ENCODE assay signal across 22 cellular contexts in the genomic region with DNA sequence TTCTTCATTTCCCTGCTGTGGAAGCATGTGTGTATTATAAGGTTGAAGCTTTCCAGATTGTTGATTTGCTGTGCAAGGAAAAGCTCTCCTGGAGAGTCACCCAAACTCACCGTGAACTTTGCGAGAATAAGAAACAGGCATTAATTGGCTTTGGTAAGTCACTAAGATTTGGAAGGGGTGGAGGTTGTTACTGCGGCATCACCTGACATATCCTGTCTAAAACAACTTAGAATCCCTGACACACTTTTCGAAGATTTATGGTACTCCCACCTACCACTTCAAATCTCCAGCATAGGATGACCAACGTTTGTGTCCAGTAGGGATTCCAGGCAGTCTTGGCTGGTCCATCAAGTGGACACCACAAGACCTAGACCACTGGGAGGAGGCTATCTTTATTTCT.
DNase-seq lines count a peak whose midpoint lies in the region; ATAC-seq, FAIRE-seq and TF ChIP-seq lines count a peak whose summit lies in the region.
"Had no signal": no experiment of that assay in that cellular context is flagged by ENCODE, and none has a peak within 500 bp of the region (broad histone marks: within the 10 kb centered on the region; RNA-seq: fewer than 3 reads in every experiment).

No MANE protein-coding gene starts in this region.

- no peak for ATAC-seq in HepG2
- no peak for ATAC-seq in right lobe of liver
- ATAC-seq: CD8-positive, alpha-beta T cell; GM12878 had no signal

- H3F3A ChIP-seq in neural cell (ENCODE audit: insufficient read depth, low read length, poor library complexity, severe bottlenecking) (peaks cover 4% of the 10 kb centered on the region), SK-N-SH (replicated peaks; ENCODE audit: insufficient read depth) (no peaks in the 10 kb centered on the region)

- H4K20me1 ChIP-seq in HepG2 (ENCODE audit: insufficient read depth, low read length) (no peaks in the 10 kb centered on the region), OCI-LY7 (ENCODE audit: insufficient read depth, low read length) (no peaks in the 10 kb centered on the region), neural cell (ENCODE audit: insufficient read depth) (no peaks in the 10 kb centered on the region), SK-N-SH (ENCODE audit: insufficient read depth) (no peaks in the 10 kb centered on the region)
- H4K20me1 ChIP-seq: BLaER1 treated with 17β-estradiol and CSF1 and Interleukin-3, amounts not matched to agents 10 nM and 100 nM had no signal

- H3K27me3 ChIP-seq in HepG2 (ENCODE audit: control insufficient read depth in 1 of 2, insufficient read depth in 2 of 2, low read length in 2 of 2) (no peaks in the 10 kb centered on the region; a peak in 2 of 5 replicates), right lobe of liver (no peaks in the 10 kb centered on the region), bronchial epithelial cell (ENCODE audit: control insufficient read depth, insufficient read depth, low read length) (no peaks in the 10 kb centered on the region), neural cell (ENCODE audit: insufficient read depth, low read depth, low read length) (no peaks in the 10 kb centered on the region), tibial artery (no peaks in the 10 kb centered on the region), SK-N-SH (ENCODE audit: insufficient read depth) (no peaks in the 10 kb centered on the region)
- H3K27me3 ChIP-seq: BLaER1 treated with 17β-estradiol and CSF1 and Interleukin-3, amounts not matched to agents 10 nM and 100 nM had no signal

- in situ Hi-C loops in HepG2 (cut with HindIII; ENCODE audit: extremely low pct_ligation_motif_present, low pct_unique_long_range_greater_than_20kb): no loop called here

- no peak overlapping the region for H2AFZ ChIP-seq in HepG2 (ENCODE audit: low read length)
- H2AFZ ChIP-seq in OCI-LY7 (ENCODE audit: low read length): peak overlapping the region; percentile 36; the same call in 1 of the 2 replicates
- H2AFZ ChIP-seq in neural cell (ENCODE audit: low read depth, low read length): no peak overlapping the region
- no peak overlapping the region for H2AFZ ChIP-seq in SK-N-SH (ENCODE audit: low read depth)

- CTCF ChIA-PET in HepG2 (lab: Yijun Ruan, JAX; ENCODE audit: low intra/inter-chr PET ratio, low total read pairs): no interaction called here
- CTCF ChIA-PET in OCI-LY7 (lab: Charles Lee; ENCODE audit: unreplicated experiment): no interaction called here
- CTCF ChIA-PET in SK-N-SH (lab: Yijun Ruan, JAX): no interaction called here

- TF ChIP-seq CTCF in HepG2 (CRISPR knock-in tag; IDR thresholded peaks at IDR 0.05) (no peak), right lobe of liver (IDR thresholded peaks at IDR 0.05) (no peak), OCI-LY7 (conservative IDR thresholded peaks at IDR 0.05; ENCODE audit: low read length) (no peak), bronchial epithelial cell (IDR thresholded peaks at IDR 0.05; ENCODE audit: insufficient read depth, low read length, severe bottlenecking) (no peak), neural cell (IDR thresholded peaks at IDR 0.05; ENCODE audit: poor library complexity, severe bottlenecking) (no peak), kidney (IDR thresholded peaks at IDR 0.05; ENCODE audit: borderline replicate concordance, extremely low read depth, insufficient read depth) (no peak), tibial artery (IDR thresholded peaks at IDR 0.05) (no peak), SK-N-SH (IDR thresholded peaks at IDR 0.05) (no peak)

- H3K27ac ChIP-seq in HepG2 (ENCODE audit: extremely low read length, insufficient read depth, low read length) (no peak overlapping the region), right lobe of liver (no peak overlapping the region), OCI-LY7 (ENCODE audit: low read depth, low read length, poor library complexity, severe bottlenecking) (no peak overlapping the region), neural cell (ENCODE audit: low read length) (peak overlapping the region; percentile 86), kidney (ENCODE audit: low read depth in 2 of 2, low read length in 2 of 2) (no peak overlapping the region), tibial artery (no peak overlapping the region), SK-N-SH (ENCODE audit: low read depth in 2 of 2, low read length in 1 of 2) (no peak overlapping the region)
- H3K27ac ChIP-seq: 22Rv1; A549; BLaER1 treated with 17β-estradiol and CSF1 and Interleukin-3, amounts not matched to agents 10 nM and 100 nM; C4-2B had no signal

- TF ChIP-seq RAD21 in HepG2 (CRISPR knock-in tag; IDR thresholded peaks at IDR 0.05) (no peak), neural cell (conservative IDR thresholded peaks at IDR 0.05) (no peak), SK-N-SH (IDR thresholded peaks at IDR 0.05; ENCODE audit: low read length) (no peak)

- TF ChIP-seq POLR2A in HepG2 (IDR thresholded peaks at IDR 0.05; ENCODE audit: insufficient read depth in 1 of 2, low read depth in 2 of 2, low read length in 2 of 2) (no peak), right lobe of liver (IDR thresholded peaks at IDR 0.05) (no peak)

- no peak overlapping the region for H3K4me3 ChIP-seq in HepG2 (replicated peaks in 1 of 3; ENCODE audit: insufficient read depth in 1 of 3, low read depth in 2 of 3, low read length in 3 of 3)
- H3K4me3 ChIP-seq in right lobe of liver: no peak overlapping the region
- H3K4me3 ChIP-seq in OCI-LY7 (ENCODE audit: low read depth, low read length, poor library complexity, severe bottlenecking): no peak overlapping the region
- no peak overlapping the region for H3K4me3 ChIP-seq in bronchial epithelial cell (ENCODE audit: low read depth, low read length)
- no peak overlapping the region for H3K4me3 ChIP-seq in neural cell (ENCODE audit: low read length)
- no peak overlapping the region for H3K4me3 ChIP-seq in kidney (ENCODE audit: low read length in 2 of 2)
- no peak overlapping the region for H3K4me3 ChIP-seq in tibial artery
- H3K4me3 ChIP-seq in SK-N-SH (ENCODE audit: low read depth in 2 of 2, low read length in 1 of 2): no peak overlapping the region
- H3K4me3 ChIP-seq: A549; BLaER1 treated with 17β-estradiol and CSF1 and Interleukin-3, amounts not matched to agents 10 nM and 100 nM; GM12878 had no signal

- DNase-seq in HepG2 (ENCODE audit: low spot score) (no peak), right lobe of liver (no peak), OCI-LY7 (ENCODE audit: low spot score) (no peak), bronchial epithelial cell (ENCODE audit: low read depth) (no peak), kidney (no peak), tibial artery (no peak), SK-N-SH (no peak)
- DNase-seq: AML-193; Calu3; CD4-positive, alpha-beta T cell; CD8-positive, alpha-beta T cell; GDM1 had no signal

- H3K9me3 ChIP-seq in HepG2 (ENCODE audit: low read length) (no peaks in the 10 kb centered on the region), right lobe of liver (no peaks in the 10 kb centered on the region), OCI-LY7 (ENCODE audit: low read length) (peaks cover 10% of the 10 kb centered on the region), neural cell (ENCODE audit: low read length) (no peaks in the 10 kb centered on the region), kidney (ENCODE audit: control insufficient read depth in 1 of 2, low read length in 2 of 2) (peaks cover 0 to 5% of the 10 kb centered on the region in 2 donors), tibial artery (no peaks in the 10 kb centered on the region), SK-N-SH (no peaks in the 10 kb centered on the region)
- H3K9me3 ChIP-seq: Caco-2 had no signal

- intact Hi-C loops in HepG2 (cut with micrococcal nuclease; ENCODE audit: unreplicated experiment) (no loop called here), right lobe of liver (cut with DNase I) (no loop called here), OCI-LY7 (cut with micrococcal nuclease; ENCODE audit: unreplicated experiment) (no loop called here), kidney (cut with DNase I) (no loop called here), tibial artery (cut with DNase I; ENCODE audit: low total_unique reads) (no loop called here)

- H3K9me2 ChIP-seq in OCI-LY7 (ENCODE audit: insufficient read depth, low read length): no peaks in the 10 kb centered on the region
- H3K9me2 ChIP-seq in neural cell (ENCODE audit: insufficient read depth, low read length): no peaks in the 10 kb centered on the region
- H3K9me2 ChIP-seq in SK-N-SH: no peaks in the 10 kb centered on the region

- 43% methylated on average over 5 of the region's 5 CpGs for WGBS in HepG2 (ENCODE audit: low lambda C conversion rate)
- WGBS in right lobe of liver (ENCODE audit: insufficient coverage, low coverage, low lambda C conversion rate, missing lambda C conversion rate): 57% methylated on average over 5 of the region's 5 CpGs
- WGBS in SK-N-SH (ENCODE audit: low lambda C conversion rate): 67% methylated on average over 5 of the region's 5 CpGs

- H3K4me1 ChIP-seq in HepG2 (ENCODE audit: insufficient read depth, low read length) (no peaks in the 10 kb centered on the region), right lobe of liver (no peaks in the 10 kb centered on the region), OCI-LY7 (ENCODE audit: insufficient read depth, low read length, poor library complexity, severe bottlenecking) (peaks cover 6% of the 10 kb centered on the region), kidney (ENCODE audit: control insufficient read depth in 1 of 2, insufficient read depth in 1 of 2, low read depth in 1 of 2, low read length in 2 of 2) (no peaks in the 10 kb centered on the region), tibial artery (no peaks in the 10 kb centered on the region), SK-N-SH (ENCODE audit: control insufficient read depth in 1 of 2, insufficient read depth in 2 of 2, low read depth in 1 of 2, low read length in 1 of 2) (peaks cover 0 to 10% of the 10 kb centered on the region in 2 experiments; a peak in 2 of 4 replicates)
- H3K4me1 ChIP-seq: Caco-2 had no signal

- no peak for FAIRE-seq in HepG2 (lab: Jason Lieb, UNC)
- FAIRE-seq in bronchial epithelial cell (lab: Jason Lieb, UNC): peak; percentile 18
- FAIRE-seq in kidney (lab: Jason Lieb, UNC): no peak
- FAIRE-seq: A549, D721Med, GM12878, GM12892, GM18507 had no signal

- no peaks in the 10 kb centered on the region for H3K36me3 ChIP-seq in HepG2 (replicated peaks in 1 of 2; ENCODE audit: control insufficient read depth in 1 of 2, insufficient read depth in 2 of 2, low read length in 2 of 2)
- H3K36me3 ChIP-seq in right lobe of liver: no peaks in the 10 kb centered on the region
- no peaks in the 10 kb centered on the region for H3K36me3 ChIP-seq in OCI-LY7 (ENCODE audit: insufficient read depth, low read length)
- H3K36me3 ChIP-seq in bronchial epithelial cell (ENCODE audit: control insufficient read depth, insufficient read depth, low read length): no peaks in the 10 kb centered on the region
- H3K36me3 ChIP-seq in neural cell (ENCODE audit: insufficient read depth, low read length): no peaks in the 10 kb centered on the region
- H3K36me3 ChIP-seq in kidney (ENCODE audit: control insufficient read depth in 1 of 2, insufficient read depth in 2 of 2, low read length in 2 of 2): no peaks in the 10 kb centered on the region
- no peaks in the 10 kb centered on the region for H3K36me3 ChIP-seq in tibial artery
- no peaks in the 10 kb centered on the region for H3K36me3 ChIP-seq in SK-N-SH (replicated peaks in 1 of 2; ENCODE audit: control insufficient read depth in 1 of 2, insufficient read depth in 2 of 2, low read length in 1 of 2)
- H3K36me3 ChIP-seq: BLaER1 treated with 17β-estradiol and CSF1 and Interleukin-3, amounts not matched to agents 10 nM and 100 nM had no signal

- no peak overlapping the region for H3K9ac ChIP-seq in HepG2 (ENCODE audit: insufficient read depth, low read depth, low read length)
- no peak overlapping the region for H3K9ac ChIP-seq in neural cell (ENCODE audit: low read length)
- H3K9ac ChIP-seq in kidney (ENCODE audit: low read length in 2 of 2): no peak overlapping the region
- H3K9ac ChIP-seq in SK-N-SH: no peak overlapping the region
- H3K9ac ChIP-seq: BLaER1 treated with 17β-estradiol and CSF1 and Interleukin-3, amounts not matched to agents 10 nM and 100 nM had no signal

- BruUV-seq in HepG2 (replicated peaks; lab: Mats Ljungman, UMichigan): no TSS peak
- BruUV-seq in OCI-LY7 (replicated peaks; lab: Mats Ljungman, UMichigan): no TSS peak

- no peaks in the 10 kb centered on the region for H3K79me2 ChIP-seq in HepG2 (ENCODE audit: insufficient read depth, low read length)
- H3K79me2 ChIP-seq in OCI-LY7 (ENCODE audit: insufficient read depth, low read depth, low read length): no peaks in the 10 kb centered on the region
- no peaks in the 10 kb centered on the region for H3K79me2 ChIP-seq in neural cell (replicated peaks; ENCODE audit: insufficient read depth, low read length)
- no peaks in the 10 kb centered on the region for H3K79me2 ChIP-seq in SK-N-SH (ENCODE audit: insufficient read depth)

- H3K4me2 ChIP-seq in HepG2 (ENCODE audit: low read depth, low read length): no peak overlapping the region
- no peak overlapping the region for H3K4me2 ChIP-seq in OCI-LY7 (ENCODE audit: low read length)
- no peak overlapping the region for H3K4me2 ChIP-seq in neural cell (ENCODE audit: low read length)
- no peak overlapping the region for H3K4me2 ChIP-seq in SK-N-SH
- H3K4me2 ChIP-seq: A549; BLaER1 treated with 17β-estradiol and CSF1 and Interleukin-3, amounts not matched to agents 10 nM and 100 nM had no signal

- POLR2A ChIA-PET in HepG2 (lab: Yijun Ruan, JAX): no interaction called here
- POLR2A ChIA-PET in OCI-LY7 (lab: Charles Lee): no interaction called here
- POLR2A ChIA-PET in SK-N-SH (lab: Yijun Ruan, JAX): no interaction called here

- TF ChIP-seq EP300 in HepG2 (IDR thresholded peaks at IDR 0.05; ENCODE audit: low read depth in 2 of 2, low read length in 2 of 2) (no peak), HepG2 (CRISPR knock-in tag; IDR thresholded peaks at IDR 0.05; ENCODE audit: borderline replicate concordance) (no peak), neural cell (conservative IDR thresholded peaks at IDR 0.05; ENCODE audit: poor library complexity, severe bottlenecking) (no peak), SK-N-SH (IDR thresholded peaks at IDR 0.05; ENCODE audit: borderline replicate concordance in 1 of 2, low read depth in 1 of 2, low read length in 1 of 2) (no peak)
